Comparison of ENCODE assay signal across 26 cellular contexts in the genomic region with DNA sequence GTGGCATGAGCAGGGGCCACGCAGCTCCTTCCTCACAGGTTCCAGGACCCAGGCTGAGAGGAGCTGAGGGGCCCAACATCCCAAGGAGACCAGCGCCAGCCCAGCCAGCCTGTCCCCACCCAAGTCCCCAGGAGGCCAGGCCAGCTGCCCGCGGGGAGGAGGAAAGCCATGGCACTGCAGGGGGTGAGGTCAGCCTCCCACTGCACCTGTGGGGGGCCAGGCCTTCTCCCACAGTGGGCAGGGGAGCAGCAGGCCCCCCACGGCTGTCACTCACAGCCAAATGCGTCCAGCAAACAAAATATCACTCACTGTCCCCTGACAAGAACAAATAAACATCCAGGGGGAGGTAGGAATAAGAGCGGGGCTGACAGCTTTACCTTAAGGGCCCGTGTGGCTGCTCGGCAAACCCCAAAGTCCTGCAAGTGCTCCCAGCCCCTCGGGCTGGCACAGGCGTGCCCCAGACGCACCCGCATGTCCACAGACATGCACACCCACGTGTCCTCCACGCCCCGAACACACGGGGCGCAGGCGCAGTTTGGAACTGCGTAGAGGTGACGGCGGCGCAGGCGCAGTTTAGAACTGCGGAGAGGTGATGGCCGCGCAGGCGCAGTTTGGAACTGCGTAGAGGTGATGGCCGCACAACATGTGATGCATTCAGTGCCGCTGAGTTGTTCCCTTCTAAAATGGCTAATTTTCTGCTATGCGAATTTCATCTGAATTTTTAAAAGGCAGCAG.
"Had no signal": no experiment of that assay in that cellular context is flagged by ENCODE, and none has a peak within 500 bp of the region (broad histone marks: within the 10 kb centered on the region; RNA-seq: fewer than 3 reads in every experiment).

No MANE protein-coding gene starts in this region.

- H3K27ac Mint-ChIP-seq: activated naive CD8-positive, alpha-beta T cell; activated T-cell treated with anti-CD3 and anti-CD28 coated beads, Interleukin-2, amount 50 U/mL, for 72 hours; mesothelial cell of epicardium; naive B cell; nephron progenitor cell; stimulated activated naive B cell treated with anti-CD40 and anti-IgM and Interleukin-4, amounts not matched to agents 10 μg/mL and 1 μg/mL and 100 μg/mL, for 72 hours had no signal

- H3K4me1 Mint-ChIP-seq: naive B cell; stimulated activated naive B cell treated with anti-CD40 and anti-IgM and Interleukin-4, amounts not matched to agents 10 μg/mL and 1 μg/mL and 100 μg/mL, for 72 hours had no signal

- H3K9me3 ChIP-seq: adrenal gland, ovary, prostate gland, tibial artery had no signal

- H3K4me3 Mint-ChIP-seq: activated naive CD8-positive, alpha-beta T cell; activated T-cell treated with anti-CD3 and anti-CD28 coated beads, Interleukin-2, amount 50 U/mL, for 72 hours; brain; mesothelial cell of epicardium; naive B cell; nephron progenitor cell; stimulated activated naive B cell treated with anti-CD40 and anti-IgM and Interleukin-4, amounts not matched to agents 10 μg/mL and 1 μg/mL and 100 μg/mL, for 72 hours had no signal

- H3K36me3 ChIP-seq: adrenal gland, ovary, prostate gland, tibial artery had no signal

- DNase-seq: activated CD4-positive, alpha-beta T cell treated with anti-CD3 and anti-CD28 coated beads for 4 hours; activated CD4-positive, alpha-beta T cell treated with anti-CD3 and anti-CD28 coated beads, Interleukin-2, amount 50 U/mL, for 4 hours; activated effector memory CD4-positive, alpha-beta T cell treated with Interleukin-2 at 50 U/mL for 16 hours; activated naive CD4-positive, alpha-beta T cell treated with Interleukin-2 at 50 U/mL for 16 hours; activated T-cell treated with anti-CD3 and anti-CD28 coated beads for 4 hours; activated T-cell treated with anti-CD3 and anti-CD28 coated beads, Interleukin-2, amount 50 U/mL, for 72 hours; adrenal gland; caudate nucleus; cortex of kidney; foreskin fibroblast; head of caudate nucleus; hippocampal formation; left cardiac atrium; naive B cell; ovary; stimulated activated CD4-positive, alpha-beta T cell treated with anti-CD3 and anti-CD28 coated beads, Interleukin-15, amount 100 ng/mL, for 24 hours; stimulated activated CD4-positive, alpha-beta T cell treated with anti-CD3 and anti-CD28 coated beads, Interleukin-2, amount 100 ng/mL, for 24 hours; stimulated activated naive B cell treated with anti-CD40 and anti-IgM and Interleukin-4, amounts not matched to agents 10 μg/mL and 1 μg/mL and 100 μg/mL, for 72 hours; stomach; tibial artery had no signal

- H3K4me3 ChIP-seq: adrenal gland, ovary, prostate gland, smooth muscle cell, stomach, tibial artery had no signal

- H3K27ac ChIP-seq: adrenal gland, ovary, prostate gland, stomach, tibial artery had no signal

- H3K4me1 ChIP-seq: adrenal gland, prostate gland had no signal

- H3K27me3 ChIP-seq: ovary, tibial artery had no signal

- H3K36me3 Mint-ChIP-seq: activated naive CD8-positive, alpha-beta T cell; brain; stimulated activated naive B cell treated with anti-CD40 and anti-IgM and Interleukin-4, amounts not matched to agents 10 μg/mL and 1 μg/mL and 100 μg/mL, for 72 hours had no signal
